Comparison of ENCODE assay signal across 24 cellular contexts in genomic region chr9:27129221-27129620, GRCh38. TPM values are rescaled to one million over a fixed set of nuclear protein-coding genes. Genes with fewer than 3 reads are reported as not detected.
"Had no signal": no experiment of that assay in that cellular context is flagged by ENCODE, and none has a peak within 500 bp of the region (broad histone marks: within the 10 kb centered on the region; RNA-seq: fewer than 3 reads in every experiment).

No MANE protein-coding gene starts in this region.

- H3K4me1 ChIP-seq: ascending aorta had no signal

- H3K27me3 ChIP-seq: ascending aorta had no signal

- H3K9me3 ChIP-seq: ascending aorta had no signal

- H3K4me3 Mint-ChIP-seq: activated CD4-positive, alpha-beta memory T cell treated with anti-CD3 and anti-CD28 coated beads for 36 hours; activated CD4-positive, alpha-beta T cell treated with anti-CD3 and anti-CD28 coated beads, Interleukin-2, amount 10 ng/mL, durations not matched to agents 7 days and 5 days; activated naive CD8-positive, alpha-beta T cell treated with anti-CD3 and anti-CD28 coated beads, Interleukin-2, amount 50 U/mL, for 24 hours; activated T-cell treated with anti-CD3 and anti-CD28 coated beads, Interleukin-2, amount 50 U/mL, for 4 hours; brain; T-cell had no signal

- H3K4me1 Mint-ChIP-seq: activated CD4-positive, alpha-beta T cell treated with anti-CD3 and anti-CD28 coated beads, Interleukin-2, amount 10 ng/mL, durations not matched to agents 7 days and 5 days; activated naive CD8-positive, alpha-beta T cell treated with anti-CD3 and anti-CD28 coated beads, Interleukin-2, amount 50 U/mL, for 24 hours; T-cell had no signal

- H3K4me3 ChIP-seq: ascending aorta had no signal

- H3K27me3 Mint-ChIP-seq: activated CD4-positive, alpha-beta memory T cell treated with anti-CD3 and anti-CD28 coated beads for 36 hours; activated naive CD8-positive, alpha-beta T cell treated with anti-CD3 and anti-CD28 coated beads, Interleukin-2, amount 50 U/mL, for 24 hours had no signal

- H3K36me3 ChIP-seq: ascending aorta had no signal

- H3K36me3 Mint-ChIP-seq: activated CD4-positive, alpha-beta memory T cell treated with anti-CD3 and anti-CD28 coated beads for 36 hours; activated naive CD4-positive, alpha-beta T cell treated with anti-CD3 and anti-CD28 coated beads, Interleukin-2, amount 50 U/mL, for 72 hours; brain; T-cell had no signal

- H3K9me3 Mint-ChIP-seq: activated CD4-positive, alpha-beta memory T cell treated with anti-CD3 and anti-CD28 coated beads for 36 hours; activated CD4-positive, alpha-beta T cell treated with anti-CD3 and anti-CD28 coated beads, Interleukin-2, amount 10 ng/mL, durations not matched to agents 7 days and 5 days; activated naive CD4-positive, alpha-beta T cell treated with anti-CD3 and anti-CD28 coated beads, Interleukin-2, amount 50 U/mL, for 72 hours; activated naive CD8-positive, alpha-beta T cell treated with anti-CD3 and anti-CD28 coated beads, Interleukin-2, amount 50 U/mL, for 24 hours; activated T-cell treated with anti-CD3 and anti-CD28 coated beads, Interleukin-2, amount 50 U/mL, for 4 hours; T-cell had no signal

- ATAC-seq: activated naive CD4-positive, alpha-beta T cell treated with anti-CD3 and anti-CD28 coated beads, Interleukin-2, amount 50 U/mL, for 72 hours; activated naive CD8-positive, alpha-beta T cell treated with anti-CD3 and anti-CD28 coated beads, Interleukin-2, amount 50 U/mL, for 24 hours; activated T-cell treated with anti-CD3 and anti-CD28 coated beads, Interleukin-2, amount 50 U/mL, for 4 hours; T-cell had no signal

- DNase-seq: activated CD4-positive, alpha-beta memory T cell treated with anti-CD3 and anti-CD28 coated beads for 36 hours; activated CD4-positive, alpha-beta T cell treated with anti-CD3 and anti-CD28 coated beads, Interleukin-2, amount 10 ng/mL, durations not matched to agents 7 days and 5 days; activated CD4-positive, CD25-positive, alpha-beta regulatory T cell; activated CD8-positive, alpha-beta memory T cell treated with anti-CD3 and anti-CD28 coated beads for 24 hours; activated effector memory CD4-positive, alpha-beta T cell treated with anti-CD3 and anti-CD28 coated beads, Interleukin-2, amount 50 U/mL, for 16 hours; activated naive CD4-positive, alpha-beta T cell treated with Interleukin-2 at 50 U/mL for 16 hours; activated naive CD8-positive, alpha-beta T cell treated with anti-CD3 and anti-CD28 coated beads, Interleukin-2, amount 50 U/mL, for 24 hours; activated T-cell treated with anti-CD3 and anti-CD28 coated beads, Interleukin-2, amount 50 U/mL, for 4 hours; amniotic stem cell; caudate nucleus; NCI-H1105 treated with DMSO at 0.1 percent for 48 hours; NCI-H1436 treated with DMSO at 0.1 percent for 48 hours; NCI-H187; NCI-H2081; NCI-H446; NCI-H524; SHP77 treated with DMSO at 0.1 percent for 48 hours; T-cell; T-helper 2 cell; T1000 had no signal

- H3K27ac ChIP-seq: ascending aorta, VCaP had no signal

- H3K27ac Mint-ChIP-seq: activated CD4-positive, alpha-beta memory T cell treated with anti-CD3 and anti-CD28 coated beads for 36 hours; activated CD4-positive, alpha-beta T cell treated with anti-CD3 and anti-CD28 coated beads, Interleukin-2, amount 10 ng/mL, durations not matched to agents 7 days and 5 days; activated naive CD4-positive, alpha-beta T cell treated with anti-CD3 and anti-CD28 coated beads, Interleukin-2, amount 50 U/mL, for 72 hours; activated naive CD8-positive, alpha-beta T cell treated with anti-CD3 and anti-CD28 coated beads, Interleukin-2, amount 50 U/mL, for 24 hours; brain; T-cell had no signal

RNA-seq across cellular contexts. Expression of gene TEK, which starts 20.2 kb away (rescaled TPM):
- total RNA-seq: activated CD4-positive, alpha-beta memory T cell treated with anti-CD3 and anti-CD28 coated beads for 36 hours; activated CD4-positive, alpha-beta T cell treated with anti-CD3 and anti-CD28 coated beads, Interleukin-2, amount 10 ng/mL, durations not matched to agents 7 days and 5 days; activated naive CD4-positive, alpha-beta T cell treated with anti-CD3 and anti-CD28 coated beads, Interleukin-2, amount 50 U/mL, for 72 hours had no signal
